Comparison of ENCODE assay signal across 33 cellular contexts in genomic region chr2:158778243-158778642, GRCh38. TPM values are rescaled to one million over a fixed set of nuclear protein-coding genes. Genes with fewer than 3 reads are reported as not detected.
"Had no signal": no experiment of that assay in that cellular context is flagged by ENCODE, and none has a peak within 500 bp of the region (broad histone marks: within the 10 kb centered on the region; RNA-seq: fewer than 3 reads in every experiment).

No MANE protein-coding gene starts in this region.

- H3K27ac Mint-ChIP-seq: activated CD4-positive, alpha-beta T cell treated with anti-CD3 and anti-CD28 coated beads, Interleukin-2, amount 10 ng/mL, durations not matched to agents 24 days and 14 days; activated CD8-positive, alpha-beta T cell treated with anti-CD3 and anti-CD28 coated beads for 36 hours; activated naive CD4-positive, alpha-beta T cell treated with anti-CD3 and anti-CD28 coated beads, Interleukin-2, amount 50 U/mL, for 24 hours; activated naive CD8-positive, alpha-beta T cell treated with anti-CD3 and anti-CD28 coated beads, Interleukin-2, amount 10 ng/mL, durations not matched to agents 7 days and 5 days; activated T-cell treated with anti-CD3 and anti-CD28 coated beads, Interleukin-2, amount 50 U/mL, for 72 hours; activated T-helper 17 cell treated with anti-CD3 and anti-CD28 coated beads, Interleukin-2, amount 50 U/mL, for 72 hours had no signal

- H3K4me3 Mint-ChIP-seq: activated CD4-positive, alpha-beta T cell treated with anti-CD3 and anti-CD28 coated beads, Interleukin-2, amount 10 ng/mL, durations not matched to agents 24 days and 14 days; activated CD8-positive, alpha-beta T cell treated with anti-CD3 and anti-CD28 coated beads for 36 hours; activated naive CD4-positive, alpha-beta T cell treated with anti-CD3 and anti-CD28 coated beads, Interleukin-2, amount 50 U/mL, for 24 hours; activated naive CD8-positive, alpha-beta T cell treated with anti-CD3 and anti-CD28 coated beads, Interleukin-2, amount 10 ng/mL, durations not matched to agents 7 days and 5 days; activated T-cell treated with anti-CD3 and anti-CD28 coated beads, Interleukin-2, amount 50 U/mL, for 72 hours; activated T-helper 17 cell treated with anti-CD3 and anti-CD28 coated beads, Interleukin-2, amount 50 U/mL, for 72 hours had no signal

- H3K4me1 ChIP-seq: breast epithelium, Peyer's patch had no signal

- H3K9me3 Mint-ChIP-seq: activated CD4-positive, alpha-beta T cell treated with anti-CD3 and anti-CD28 coated beads, Interleukin-2, amount 10 ng/mL, durations not matched to agents 24 days and 14 days; activated CD8-positive, alpha-beta T cell treated with anti-CD3 and anti-CD28 coated beads for 36 hours; activated naive CD4-positive, alpha-beta T cell treated with anti-CD3 and anti-CD28 coated beads, Interleukin-2, amount 50 U/mL, for 24 hours; activated T-cell treated with anti-CD3 and anti-CD28 coated beads, Interleukin-2, amount 50 U/mL, for 72 hours; activated T-helper 17 cell treated with anti-CD3 and anti-CD28 coated beads, Interleukin-2, amount 50 U/mL, for 72 hours had no signal

- DNase-seq: activated CD4-positive, alpha-beta T cell treated with anti-CD3 and anti-CD28 coated beads, Interleukin-2, amount 10 ng/mL, durations not matched to agents 24 days and 14 days; activated CD4-positive, alpha-beta T cell treated with anti-CD3 and anti-CD28 coated beads, Interleukin-2, amount 50 U/mL, for 4 hours; activated CD8-positive, alpha-beta T cell treated with anti-CD3 and anti-CD28 coated beads for 36 hours; activated effector memory CD4-positive, alpha-beta T cell treated with anti-CD3 and anti-CD28 coated beads, Interleukin-2, amount 50 U/mL, for 16 hours; activated naive CD4-positive, alpha-beta T cell; activated naive CD8-positive, alpha-beta T cell treated with anti-CD3 and anti-CD28 coated beads, Interleukin-2, amount 10 ng/mL, durations not matched to agents 7 days and 5 days; activated T-cell treated with anti-CD3 and anti-CD28 coated beads, Interleukin-2, amount 50 U/mL, for 1 hour; activated T-cell treated with anti-CD3 and anti-CD28 coated beads, Interleukin-2, amount 50 U/mL, for 72 hours; adrenal gland; body of pancreas; caudate nucleus; cerebellar nuclear complex; NCI-H1092 treated with DMSO at 0.1 percent for 48 hours; NCI-H1417; NCI-H1694; NCI-H1930; NCI-H2081 treated with DMSO at 0.1 percent for 48 hours; NCI-H510A treated with DMSO at 0.1 percent for 48 hours; NCI-H69; NCI-H82; Peyer's patch; Right ventricle myocardium superior; T1000 had no signal

- ATAC-seq: activated CD8-positive, alpha-beta T cell treated with anti-CD3 and anti-CD28 coated beads for 36 hours; activated T-cell treated with anti-CD3 and anti-CD28 coated beads, Interleukin-2, amount 50 U/mL, for 72 hours; activated T-helper 17 cell treated with anti-CD3 and anti-CD28 coated beads, Interleukin-2, amount 50 U/mL, for 72 hours; body of pancreas had no signal

- H3K4me1 Mint-ChIP-seq: activated CD4-positive, alpha-beta T cell treated with anti-CD3 and anti-CD28 coated beads, Interleukin-2, amount 10 ng/mL, durations not matched to agents 24 days and 14 days; activated naive CD4-positive, alpha-beta T cell treated with anti-CD3 and anti-CD28 coated beads, Interleukin-2, amount 50 U/mL, for 24 hours; activated T-helper 17 cell treated with anti-CD3 and anti-CD28 coated beads, Interleukin-2, amount 50 U/mL, for 72 hours had no signal

- H3K36me3 Mint-ChIP-seq: activated naive CD4-positive, alpha-beta T cell treated with anti-CD3 and anti-CD28 coated beads, Interleukin-2, amount 50 U/mL, for 24 hours; activated naive CD8-positive, alpha-beta T cell treated with anti-CD3 and anti-CD28 coated beads, Interleukin-2, amount 10 ng/mL, durations not matched to agents 7 days and 5 days had no signal

- H3K27ac ChIP-seq: adrenal gland, body of pancreas, breast epithelium, KMS-11, Peyer's patch, RWPE1, SK-N-MC had no signal

- H3K27me3 ChIP-seq: adrenal gland, body of pancreas, breast epithelium, Peyer's patch had no signal

RNA-seq across cellular contexts. Expression of gene DAPL1, which starts 16.9 kb away (rescaled TPM):
- total RNA-seq: activated CD4-positive, alpha-beta T cell treated with anti-CD3 and anti-CD28 coated beads, Interleukin-2, amount 10 ng/mL, durations not matched to agents 24 days and 14 days; activated CD8-positive, alpha-beta memory T cell treated with anti-CD3 and anti-CD28 coated beads for 36 hours; activated CD8-positive, alpha-beta T cell treated with anti-CD3 and anti-CD28 coated beads for 36 hours; activated naive CD8-positive, alpha-beta T cell treated with anti-CD3 and anti-CD28 coated beads, Interleukin-2, amount 10 ng/mL, durations not matched to agents 7 days and 5 days; activated T-cell treated with anti-CD3 and anti-CD28 coated beads, Interleukin-2, amount 50 U/mL, for 72 hours; activated T-helper 17 cell treated with anti-CD3 and anti-CD28 coated beads, Interleukin-2, amount 50 U/mL, for 72 hours; astrocyte; breast epithelium; Peyer's patch; Right ventricle myocardium superior; T-helper 1 cell treated with Interleukin-12 subunit alpha and Interleukin-12 subunit beta and Interleukin-4 antibody, amounts not matched to agents 30 ng/mL and 1 ng/mL, for 36 hours; T-helper 2 cell treated with Interferon-gamma antibody and Interleukin-4, amounts not matched to agents 100 ng/mL and 5 ng/mL, for 36 hours had no signal
